In the genomic region with DNA sequence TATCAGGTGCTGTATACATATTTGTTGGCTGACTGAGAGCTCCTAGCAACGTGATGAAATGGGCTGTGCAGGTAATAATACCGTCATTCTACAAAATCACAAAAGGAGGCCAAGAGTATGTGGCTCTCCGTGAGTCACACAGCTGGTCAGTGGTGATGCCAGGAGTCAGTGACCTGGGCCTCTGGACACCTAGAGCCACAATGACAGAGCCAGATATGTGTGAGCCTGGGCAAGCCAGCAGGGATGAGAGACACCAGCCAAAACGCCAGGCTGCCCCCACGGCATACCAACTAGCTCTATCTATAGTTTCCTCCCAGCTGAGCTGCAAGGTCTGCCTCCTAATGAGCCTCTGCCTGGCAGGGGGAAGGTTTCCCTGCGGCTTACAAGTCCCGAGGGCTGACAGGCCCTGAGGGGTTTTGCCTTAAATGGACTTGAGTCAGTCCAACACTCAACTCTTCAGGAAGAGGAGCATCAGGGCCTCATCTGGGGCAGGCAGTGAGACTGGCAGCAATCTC, we compare ENCODE assay signal across 1 cellular context.
TF ChIP-seq lines count a peak whose summit lies in the region.

No MANE protein-coding gene starts in this region.

TF ChIP-seq in GM12878, 131 proteins besides CTCF, POLR2A, EP300 and RAD21:
- TF ChIP-seq GABPA (IDR thresholded peaks at IDR 0.05; ENCODE audit: low read depth) (no peak), SPI1 (IDR thresholded peaks at IDR 0.05; ENCODE audit: borderline replicate concordance, insufficient read depth, low read depth, low read length) (no peak), MEF2B (IDR thresholded peaks at IDR 0.05; ENCODE audit: partially characterized antibody, poor library complexity, severe bottlenecking) (no peak), TARDBP (IDR thresholded peaks at IDR 0.05; ENCODE audit: borderline replicate concordance) (no peak), RELA (IDR thresholded peaks at IDR 0.05; ENCODE audit: borderline replicate concordance, partially characterized antibody) (no peak), IKZF2 (IDR thresholded peaks at IDR 0.05) (no peak), HDAC2 (IDR thresholded peaks at IDR 0.05) (no peak), SIN3A (IDR thresholded peaks at IDR 0.05; ENCODE audit: low read depth, low read length) (no peak), JUND (IDR thresholded peaks at IDR 0.05; ENCODE audit: low read depth, low read length) (no peak), FOXM1 (IDR thresholded peaks at IDR 0.05; ENCODE audit: low read depth, low read length) (no peak), NBN (IDR thresholded peaks at IDR 0.05) (no peak), STAT1 (conservative IDR thresholded peaks at IDR 0.05) (no peak), MEF2A (IDR thresholded peaks at IDR 0.05; ENCODE audit: insufficient read depth, low read depth, low read length) (no peak), ZNF622 (IDR thresholded peaks at IDR 0.05) (no peak), SRF (IDR thresholded peaks at IDR 0.05; ENCODE audit: low read depth in 2 of 2, low read length in 2 of 2) (no peak), BMI1 (IDR thresholded peaks at IDR 0.05; ENCODE audit: borderline replicate concordance) (no peak)
- TF ChIP-seq, protein P1, sequence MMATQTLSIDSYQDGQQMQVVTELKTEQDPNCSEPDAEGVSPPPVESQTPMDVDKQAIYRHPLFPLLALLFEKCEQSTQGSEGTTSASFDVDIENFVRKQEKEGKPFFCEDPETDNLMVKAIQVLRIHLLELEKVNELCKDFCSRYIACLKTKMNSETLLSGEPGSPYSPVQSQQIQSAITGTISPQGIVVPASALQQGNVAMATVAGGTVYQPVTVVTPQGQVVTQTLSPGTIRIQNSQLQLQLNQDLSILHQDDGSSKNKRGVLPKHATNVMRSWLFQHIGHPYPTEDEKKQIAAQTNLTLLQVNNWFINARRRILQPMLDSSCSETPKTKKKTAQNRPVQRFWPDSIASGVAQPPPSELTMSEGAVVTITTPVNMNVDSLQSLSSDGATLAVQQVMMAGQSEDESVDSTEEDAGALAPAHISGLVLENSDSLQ (IDR thresholded peaks at IDR 0.05) = no peak
- TF ChIP-seq, protein P2, sequence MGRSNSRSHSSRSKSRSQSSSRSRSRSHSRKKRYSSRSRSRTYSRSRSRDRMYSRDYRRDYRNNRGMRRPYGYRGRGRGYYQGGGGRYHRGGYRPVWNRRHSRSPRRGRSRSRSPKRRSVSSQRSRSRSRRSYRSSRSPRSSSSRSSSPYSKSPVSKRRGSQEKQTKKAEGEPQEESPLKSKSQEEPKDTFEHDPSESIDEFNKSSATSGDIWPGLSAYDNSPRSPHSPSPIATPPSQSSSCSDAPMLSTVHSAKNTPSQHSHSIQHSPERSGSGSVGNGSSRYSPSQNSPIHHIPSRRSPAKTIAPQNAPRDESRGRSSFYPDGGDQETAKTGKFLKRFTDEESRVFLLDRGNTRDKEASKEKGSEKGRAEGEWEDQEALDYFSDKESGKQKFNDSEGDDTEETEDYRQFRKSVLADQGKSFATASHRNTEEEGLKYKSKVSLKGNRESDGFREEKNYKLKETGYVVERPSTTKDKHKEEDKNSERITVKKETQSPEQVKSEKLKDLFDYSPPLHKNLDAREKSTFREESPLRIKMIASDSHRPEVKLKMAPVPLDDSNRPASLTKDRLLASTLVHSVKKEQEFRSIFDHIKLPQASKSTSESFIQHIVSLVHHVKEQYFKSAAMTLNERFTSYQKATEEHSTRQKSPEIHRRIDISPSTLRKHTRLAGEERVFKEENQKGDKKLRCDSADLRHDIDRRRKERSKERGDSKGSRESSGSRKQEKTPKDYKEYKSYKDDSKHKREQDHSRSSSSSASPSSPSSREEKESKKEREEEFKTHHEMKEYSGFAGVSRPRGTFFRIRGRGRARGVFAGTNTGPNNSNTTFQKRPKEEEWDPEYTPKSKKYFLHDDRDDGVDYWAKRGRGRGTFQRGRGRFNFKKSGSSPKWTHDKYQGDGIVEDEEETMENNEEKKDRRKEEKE (IDR thresholded peaks at IDR 0.05) = no peak
